ENCODE assay signal across 19 cellular contexts in the genomic region with DNA sequence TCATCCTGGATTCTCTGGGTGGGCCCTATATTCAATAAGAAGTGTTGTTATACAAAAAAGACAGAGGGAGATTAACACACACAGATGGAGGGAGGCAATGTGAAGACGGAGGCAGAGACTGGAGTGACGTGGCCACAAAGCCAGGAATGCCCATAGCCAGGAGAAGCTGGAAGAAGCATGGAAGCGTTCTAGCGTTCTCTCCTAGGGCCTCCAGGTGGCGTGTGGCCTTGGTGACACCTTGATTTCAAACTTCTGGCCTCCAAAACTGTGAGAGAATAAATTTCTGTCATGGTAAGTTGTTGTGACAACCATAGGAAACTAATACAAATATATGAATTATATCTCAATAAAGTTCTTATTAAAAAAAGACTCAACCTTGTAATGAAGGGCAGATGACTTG. TPM values are rescaled to one million over a fixed set of nuclear protein-coding genes. Genes with fewer than 3 reads are reported as not detected.
DNase-seq lines count a peak whose midpoint lies in the region; ATAC-seq, FAIRE-seq and TF ChIP-seq lines count a peak whose summit lies in the region.
"Had no signal": no experiment of that assay in that cellular context is flagged by ENCODE, and none has a peak within 500 bp of the region (broad histone marks: within the 10 kb centered on the region; RNA-seq: fewer than 3 reads in every experiment).

No MANE protein-coding gene starts in this region.

- H3K36me3 ChIP-seq in endothelial cell of umbilical vein (ENCODE audit: control insufficient read depth in 2 of 2, extremely low read depth in 1 of 2, insufficient read depth in 2 of 2, low read length in 2 of 2) (no peaks in the 10 kb centered on the region), breast epithelium (no peaks in the 10 kb centered on the region)
- H3K36me3 ChIP-seq: pancreas, spleen, vagina had no signal

- no peak for ATAC-seq in HG02973 (IDR thresholded peaks at IDR 0.05; ENCODE audit: unreplicated experiment)
- ATAC-seq: CD8-positive, alpha-beta T cell; esophagus mucosa; pancreas; stimulated activated naive CD8-positive, alpha-beta T cell treated with anti-CD3 and anti-CD28 coated beads, Interleukin-15, Interleukin-2, amounts not matched to agents 100 U/mL and 50 U/mL, for 24 hours had no signal

- H3K4me1 ChIP-seq in endothelial cell of umbilical vein (ENCODE audit: control insufficient read depth, extremely low read depth, insufficient read depth, low read length) = peaks cover 7% of the 10 kb centered on the region
- H3K4me1 ChIP-seq in breast epithelium = no peaks in the 10 kb centered on the region
- H3K4me1 ChIP-seq: pancreas, spleen had no signal

- no peak overlapping the region for H2AFZ ChIP-seq in endothelial cell of umbilical vein (ENCODE audit: low read depth, low read length)

- no TSS peak for BruUV-seq in endothelial cell of umbilical vein (replicated peaks; lab: Mats Ljungman, UMichigan)

- no peak overlapping the region for H3K4me3 Mint-ChIP-seq in activated naive CD8-positive, alpha-beta T cell treated with anti-CD3 and anti-CD28 coated beads for 36 hours
- H3K4me3 Mint-ChIP-seq: activated CD4-positive, alpha-beta memory T cell treated with anti-CD3 and anti-CD28 coated beads, Interleukin-2, amount 10 ng/mL, durations not matched to agents 7 days and 5 days; CD8-positive, alpha-beta T cell had no signal

- H4K20me1 ChIP-seq in endothelial cell of umbilical vein (replicated peaks; ENCODE audit: control insufficient read depth, extremely low read depth, insufficient read depth, low read length) = no peaks in the 10 kb centered on the region

- H3K27ac ChIP-seq in endothelial cell of umbilical vein (ENCODE audit: insufficient read depth, low read depth, low read length) (no peak overlapping the region), breast epithelium (no peak overlapping the region)
- H3K27ac ChIP-seq: coronary artery, pancreas, spleen, vagina had no signal

- CTCF ChIA-PET in endothelial cell of umbilical vein (lab: Charles Lee) = interaction anchor here (1.3 to 16.6 kb wide), 3 partner anchors 53 to 155 kb away, joined by 3 to 379 read pairs (median 12); no protein-coding TSS in a partner anchor

- no peak overlapping the region for H3K9ac ChIP-seq in endothelial cell of umbilical vein (replicated peaks; ENCODE audit: extremely low read depth, insufficient read depth, low read length)

- peak; percentile 33 for TF ChIP-seq CTCF in GM12864 (IDR thresholded peaks at IDR 0.05; ENCODE audit: low read depth, low read length, missing control alignments)
- peak; percentile 24 to 31 for TF ChIP-seq CTCF in endothelial cell of umbilical vein (IDR thresholded peaks at IDR 0.05; ENCODE audit: extremely low read depth in 1 of 2, insufficient read depth in 1 of 2, low read depth in 1 of 2, low read length in 2 of 2)
- TF ChIP-seq CTCF in retinal pigment epithelial cell (conservative IDR thresholded peaks at IDR 0.05; ENCODE audit: low read depth, low read length) = peak; percentile 14
- no peak for TF ChIP-seq CTCF in breast epithelium (IDR thresholded peaks at IDR 0.05)

- H3K27ac Mint-ChIP-seq in activated naive CD8-positive, alpha-beta T cell treated with anti-CD3 and anti-CD28 coated beads for 36 hours = no peak overlapping the region
- H3K27ac Mint-ChIP-seq: activated CD4-positive, alpha-beta memory T cell treated with anti-CD3 and anti-CD28 coated beads, Interleukin-2, amount 10 ng/mL, durations not matched to agents 7 days and 5 days; CD8-positive, alpha-beta T cell had no signal

- H3K27me3 ChIP-seq in endothelial cell of umbilical vein (ENCODE audit: control insufficient read depth in 2 of 2, insufficient read depth in 2 of 2, low read length in 2 of 2) = no peaks in the 10 kb centered on the region
- H3K27me3 ChIP-seq in breast epithelium = no peaks in the 10 kb centered on the region
- H3K27me3 ChIP-seq: pancreas, spleen, vagina had no signal

- no peak for FAIRE-seq in endothelial cell of umbilical vein (lab: Jason Lieb, UNC)
- FAIRE-seq: pancreas, TTC549 had no signal

- POLR2A ChIA-PET in endothelial cell of umbilical vein (lab: Charles Lee) = interaction anchor here (5.3 kb wide), 1 partner anchor 155 kb away, joined by 49 read pairs; no protein-coding TSS in a partner anchor

- no peaks in the 10 kb centered on the region for H3K4me1 Mint-ChIP-seq in activated naive CD8-positive, alpha-beta T cell treated with anti-CD3 and anti-CD28 coated beads for 36 hours
- H3K4me1 Mint-ChIP-seq: activated CD4-positive, alpha-beta memory T cell treated with anti-CD3 and anti-CD28 coated beads, Interleukin-2, amount 10 ng/mL, durations not matched to agents 7 days and 5 days had no signal

- H3K9me1 ChIP-seq in endothelial cell of umbilical vein (replicated peaks; ENCODE audit: control insufficient read depth, extremely low read depth, insufficient read depth, low read length) = no peaks in the 10 kb centered on the region

- no peaks in the 10 kb centered on the region for H3K79me2 ChIP-seq in endothelial cell of umbilical vein (ENCODE audit: control insufficient read depth, insufficient read depth, low read length)

- H3K4me3 ChIP-seq in GM12864 (ENCODE audit: low read depth, low read length) (no peak overlapping the region), endothelial cell of umbilical vein (replicated peaks in 1 of 3; ENCODE audit: insufficient read depth in 1 of 3, low read depth in 1 of 3, low read length in 3 of 3) (no peak overlapping the region), retinal pigment epithelial cell (ENCODE audit: low read length) (no peak overlapping the region), breast epithelium (no peak overlapping the region)
- H3K4me3 ChIP-seq: coronary artery, pancreas, spleen, vagina had no signal

- DNase-seq in GM12864 (ENCODE audit: low read depth) (no peak), NCI-H82 (lab: John Stamatoyannopoulos, UW) (peak; percentile 71), endothelial cell of umbilical vein (ENCODE audit: low read depth, low spot score) (no peak), retinal pigment epithelial cell (ENCODE audit: low read depth) (no peak), breast epithelium (ENCODE audit: low spot score in 2 of 2) (no peak)
- DNase-seq in activated naive CD8-positive, alpha-beta T cell treated with anti-CD3 and anti-CD28 coated beads for 36 hours = no peak
- DNase-seq: activated CD4-positive, alpha-beta memory T cell treated with anti-CD3 and anti-CD28 coated beads, Interleukin-2, amount 10 ng/mL, durations not matched to agents 7 days and 5 days; amygdala; CD8-positive, alpha-beta T cell; GF-D8; NCI-H2171; pancreas; spleen; stimulated activated naive CD8-positive, alpha-beta T cell treated with anti-CD3 and anti-CD28 coated beads, Interleukin-15, Interleukin-2, amounts not matched to agents 100 U/mL and 50 U/mL, for 24 hours had no signal

- peaks cover 5% of the 10 kb centered on the region for H3K27me3 Mint-ChIP-seq in activated naive CD8-positive, alpha-beta T cell treated with anti-CD3 and anti-CD28 coated beads for 36 hours

- TF ChIP-seq POLR2A in endothelial cell of umbilical vein (IDR thresholded peaks at IDR 0.05; ENCODE audit: low read depth, low read length) (no peak), breast epithelium (IDR thresholded peaks at IDR 0.05) (no peak)

- H3K9me3 Mint-ChIP-seq in activated naive CD8-positive, alpha-beta T cell treated with anti-CD3 and anti-CD28 coated beads for 36 hours = no peaks in the 10 kb centered on the region
- H3K9me3 Mint-ChIP-seq: activated CD4-positive, alpha-beta memory T cell treated with anti-CD3 and anti-CD28 coated beads, Interleukin-2, amount 10 ng/mL, durations not matched to agents 7 days and 5 days; CD8-positive, alpha-beta T cell had no signal

- no peak overlapping the region for H3K4me2 ChIP-seq in endothelial cell of umbilical vein (ENCODE audit: insufficient read depth, low read length)

- intact Hi-C loops in endothelial cell of umbilical vein (cut with micrococcal nuclease) (loop anchor here (1.0 kb wide), 1 partner anchor 155 kb away; no protein-coding TSS in a partner anchor), breast epithelium (cut with DNase I; ENCODE audit: low total_unique reads) (no loop called here)

- H3K9me3 ChIP-seq in endothelial cell of umbilical vein (replicated peaks; ENCODE audit: control insufficient read depth, insufficient read depth, low read length) (no peaks in the 10 kb centered on the region), breast epithelium (no peaks in the 10 kb centered on the region)
- H3K9me3 ChIP-seq: pancreas, spleen, vagina had no signal

- dilution Hi-C loops in endothelial cell of umbilical vein (cut with MboI; ENCODE audit: extremely low pct_ligation_motif_present, low sequenced_read_pairs) = no loop called here

- H3K36me3 Mint-ChIP-seq in activated naive CD8-positive, alpha-beta T cell treated with anti-CD3 and anti-CD28 coated beads for 36 hours = no peaks in the 10 kb centered on the region
- H3K36me3 Mint-ChIP-seq: CD8-positive, alpha-beta T cell had no signal

TF ChIP-seq in endothelial cell of umbilical vein, 7 proteins besides CTCF, POLR2A, EP300 and RAD21:
- no peak for TF ChIP-seq MAX (IDR thresholded peaks at IDR 0.05; ENCODE audit: insufficient read depth, insufficient read length)

RNA-seq across cellular contexts. Expression of gene THBS1, which starts 21.3 kb away (rescaled TPM):
- total RNA-seq in endothelial cell of umbilical vein (8,837 and 8,883 TPM in 2 replicates), breast epithelium (100 to 1,000 TPM; 106 to 623 (median 386) TPM)
- 6,148 and 6,293 TPM in 2 replicates for polyA plus RNA-seq in endothelial cell of umbilical vein
- polyA plus RNA-seq in endothelial cell of umbilical vein (2011; cell fraction: cytosol; rRNA removed) = 2,202 and 2,655 TPM in 2 replicates
- 17,201 and 26,660 TPM in 2 replicates for polyA plus RNA-seq in endothelial cell of umbilical vein (2011; cell fraction: nucleus; rRNA removed)
- polyA plus RNA-seq in endothelial cell of umbilical vein (2012) = 3,629 and 3,767 TPM in 2 replicates
- 17,988 and 18,091 TPM in 2 replicates for polyA minus RNA-seq in endothelial cell of umbilical vein
- 7.8 TPM for polyA minus RNA-seq in endothelial cell of umbilical vein (2011; cell fraction: cytosol; rRNA and poly(A)+ RNA removed)
- 23,649 and 24,248 TPM in 2 replicates for polyA minus RNA-seq in endothelial cell of umbilical vein (2011; cell fraction: nucleus; rRNA and poly(A)+ RNA removed)
- under 1 TPM; 0.62 to 0.68 TPM for total RNA-seq in activated naive CD8-positive, alpha-beta T cell treated with anti-CD3 and anti-CD28 coated beads for 36 hours

Comparison
In these comparisons a context has a peak if more than half of its experiments do, and no peak if none do; other contexts are left out.
1. CTCF ChIP-seq: peak in GM12864 (single experiment), endothelial cell of umbilical vein (2 of 2) and retinal pigment epithelial cell (single experiment); none in breast epithelium (0 of 3).
2. RNA of gene THBS1, which starts 21.3 kb away (total RNA-seq): 8,837 to 8,883 TPM in endothelial cell of umbilical vein and 106 to 623 TPM in breast epithelium; 0.62 to 0.68 TPM in activated naive CD8-positive, alpha-beta T cell treated with anti-CD3 and anti-CD28 coated beads for 36 hours; every median in the first group is over 10 times any median in the second.